15 cellular contexts compared by ENCODE assay signal in genomic region chr5:79641414-79641813, GRCh38. TPM values are rescaled to one million over a fixed set of nuclear protein-coding genes. Genes with fewer than 3 reads are reported as not detected.
DNase-seq lines count a peak whose midpoint lies in the region; ATAC-seq, FAIRE-seq and TF ChIP-seq lines count a peak whose summit lies in the region.
"Had no signal": no experiment of that assay in that cellular context is flagged by ENCODE, and none has a peak within 500 bp of the region (broad histone marks: within the 10 kb centered on the region; RNA-seq: fewer than 3 reads in every experiment).

No MANE protein-coding gene starts in this region.

- no peak overlapping the region for H4K5ac ChIP-seq in IMR-90 (ENCODE audit: low read depth, low read length)

- no peak overlapping the region for H3K9ac ChIP-seq in IMR-90 (ENCODE audit: low read depth, low read length)
- H3K9ac ChIP-seq: BLaER1 had no signal

- no peak overlapping the region for H2BK20ac ChIP-seq in IMR-90 (ENCODE audit: low read depth, low read length)

- H2BK120ac ChIP-seq in IMR-90 (ENCODE audit: low read depth, low read length), result no peak overlapping the region

- peak overlapping the region; percentile 57 for H2BK5ac ChIP-seq in IMR-90 (ENCODE audit: low read depth, low read length, poor library complexity, severe bottlenecking)

- peaks cover 5% of the 10 kb centered on the region; the same call in 1 of the 2 replicates for H3K4me1 ChIP-seq in IMR-90 (ENCODE audit: control insufficient read depth, insufficient read depth, low read length)
- H3K4me1 ChIP-seq: BLaER1, Caco-2, HAP-1 had no signal

- CTCF ChIA-PET in IMR-90 (lab: Yijun Ruan, JAX), result no interaction called here

- H3K4me2 ChIP-seq in IMR-90 (ENCODE audit: low read depth, low read length), result peak overlapping the region; percentile 44; the same call in 1 of the 2 replicates
- H3K4me2 ChIP-seq: BLaER1 had no signal

- H3K9me1 ChIP-seq in IMR-90 (ENCODE audit: insufficient read depth, low read length), result no peaks in the 10 kb centered on the region

- dilution Hi-C loops in IMR-90 (cut with HindIII; ENCODE audit: low sequenced_read_pairs, unreplicated experiment), result no loop called here

- no peak for TF ChIP-seq CTCF in IMR-90 (conservative IDR thresholded peaks at IDR 0.05; ENCODE audit: low read depth, low read length)
- no peak for TF ChIP-seq CTCF in choroid plexus epithelial cell (conservative IDR thresholded peaks at IDR 0.05; ENCODE audit: low read depth, low read length)

- peaks cover 13% of the 10 kb centered on the region for H3K36me3 ChIP-seq in IMR-90 (ENCODE audit: control insufficient read depth, insufficient read depth, low read length)

- no CpG with 5 or more reads among the region's 1 CpG for WGBS in IMR-90 (ENCODE audit: extremely low coverage in 2 of 2, insufficient read length in 1 of 2), 2 experiments

- H3K56ac ChIP-seq in IMR-90 (ENCODE audit: extremely low read depth, insufficient read depth, low read length), result no peak overlapping the region

- no TSS peak for BruUV-seq in IMR-90 (replicated peaks; lab: Mats Ljungman, UMichigan)

- peak; percentile 77 for FAIRE-seq in islet of Langerhans (lab: Jason Lieb, UNC)

- H2AK9ac ChIP-seq in IMR-90 (replicated peaks; ENCODE audit: low read depth, low read length, poor library complexity), result no peak overlapping the region

- H2AFZ ChIP-seq in IMR-90 (replicated peaks; ENCODE audit: low read length, poor library complexity), result no peak overlapping the region

- H2AK5ac ChIP-seq in IMR-90 (ENCODE audit: low read depth, low read length), result no peak overlapping the region

- TF ChIP-seq POLR2A in IMR-90 (IDR thresholded peaks at IDR 0.05; ENCODE audit: low read depth, low read length), result no peak

- H3K27me3 ChIP-seq in IMR-90 (ENCODE audit: control insufficient read depth, insufficient read depth, low read length), result no peaks in the 10 kb centered on the region
- H3K27me3 ChIP-seq: BLaER1 had no signal

- intact Hi-C loops in IMR-90 (cut with micrococcal nuclease), result no loop called here

- no peak overlapping the region for H3K4ac ChIP-seq in IMR-90 (ENCODE audit: low read depth, low read length)

- H4K8ac ChIP-seq in IMR-90 (ENCODE audit: low read depth in 2 of 2, low read length in 2 of 2), result no peak overlapping the region

- H3K18ac ChIP-seq in IMR-90 (ENCODE audit: low read depth, low read length), result no peak overlapping the region

- POLR2A ChIA-PET in IMR-90 (lab: Charles Lee; ENCODE audit: unreplicated experiment), result no interaction called here

- in situ Hi-C loops in IMR-90 (cut with MboI; ENCODE audit: low sequenced_read_pairs), result no loop called here

- TF ChIP-seq RAD21 in IMR-90 (IDR thresholded peaks at IDR 0.05; ENCODE audit: low read length), result no peak

- no peaks in the 10 kb centered on the region for H3K9me3 ChIP-seq in IMR-90 (ENCODE audit: control insufficient read depth, insufficient read depth, low read length)
- H3K9me3 ChIP-seq: BLaER1, Caco-2, HAP-1 had no signal

- ATAC-seq in IMR-90 (ENCODE audit: low read depth) (no peak), GM21423 (IDR thresholded peaks at IDR 0.05; ENCODE audit: unreplicated experiment) (no peak)

- no peak overlapping the region for H2BK15ac ChIP-seq in IMR-90 (ENCODE audit: low read depth, low read length)

- DNase-seq in IMR-90, result no peak
- DNase-seq in choroid plexus epithelial cell (ENCODE audit: low read depth), result peak; percentile 2
- no peak for DNase-seq in activated CD8-positive, alpha-beta memory T cell treated with anti-CD3 and anti-CD28 coated beads, Interleukin-2, amount 50 U/mL, for 48 hours
- DNase-seq in stimulated activated CD4-positive, alpha-beta T cell treated with anti-CD3 and anti-CD28 coated beads, Interleukin-4, amount 100 ng/mL, for 24 hours, result no peak
- DNase-seq in NCI-H524 treated with DMSO at 0.1 percent for 48 hours (lab: John Stamatoyannopoulos, UW), result no peak
- DNase-seq: AML-193; Caco-2; CD8-positive, alpha-beta memory T cell; DMS53; GOT3 had no signal

- H3K14ac ChIP-seq in IMR-90 (replicated peaks; ENCODE audit: low read depth, low read length), result no peak overlapping the region

- H4K91ac ChIP-seq in IMR-90 (ENCODE audit: insufficient read depth, low read depth, low read length), result no peak overlapping the region

- H3K23ac ChIP-seq in IMR-90 (ENCODE audit: low read depth, low read length), result no peak overlapping the region

- H3K4me3 ChIP-seq in IMR-90 (ENCODE audit: insufficient read depth, low read depth, low read length) (no peak overlapping the region), choroid plexus epithelial cell (ENCODE audit: low read depth, low read length) (no peak overlapping the region)
- H3K4me3 ChIP-seq: BLaER1, HAP-1 had no signal

- H3K27ac ChIP-seq in IMR-90 (ENCODE audit: insufficient read depth, low read length), result no peak overlapping the region
- H3K27ac ChIP-seq: BLaER1 had no signal

- H4K20me1 ChIP-seq in IMR-90 (ENCODE audit: insufficient read depth, low read length), result peaks cover 12% of the 10 kb centered on the region; the same call in 1 of the 2 replicates

- peaks cover 14 to 31% of the 10 kb centered on the region in 2 experiments; a peak in 3 of 4 replicates for H3K79me1 ChIP-seq in IMR-90 (ENCODE audit: low read depth in 1 of 2, low read length in 2 of 2)

TF ChIP-seq in IMR-90, 13 proteins besides CTCF, POLR2A, EP300 and RAD21:
- TF ChIP-seq SMC3 (IDR thresholded peaks at IDR 0.05; ENCODE audit: low read depth, low read length), result no peak
- no peak for TF ChIP-seq NFE2L2 (IDR thresholded peaks at IDR 0.05; ENCODE audit: low read depth, low read length)
- peak; percentile 12; the same call in 1 of the 2 replicates for TF ChIP-seq CEBPB (IDR thresholded peaks at IDR 0.05; ENCODE audit: low read depth, low read length)
- no peak for TF ChIP-seq BHLHE40 (IDR thresholded peaks at IDR 0.05; ENCODE audit: low read depth, low read length)
- no peak for TF ChIP-seq RFX5 (IDR thresholded peaks at IDR 0.05; ENCODE audit: low read depth, low read length)
- no peak for TF ChIP-seq ELK1 (IDR thresholded peaks at IDR 0.05; ENCODE audit: borderline replicate concordance, low read depth, low read length)
TF ChIP-seq in IMR-90: peak in this region for 1.

RNA-seq across cellular contexts. Expression of gene TENT2, which starts 29.2 kb away (rescaled TPM):
- total RNA-seq in IMR-90 (2012; rRNA removed), result 36.4 and 41.4 TPM in 2 replicates
- 17.1 and 20.0 TPM in 2 replicates for polyA plus RNA-seq in IMR-90 (2012; rRNA removed)
- 5.8 and 6.7 TPM in 2 replicates for polyA plus RNA-seq in IMR-90 (2012; cell fraction: cytosol; rRNA removed)
- polyA plus RNA-seq in IMR-90 (2012; cell fraction: nucleus; rRNA removed; ENCODE audit: low replicate concordance), result 9.6 and 61.5 TPM in 2 replicates

RNA-seq across cellular contexts. Expression of gene CMYA5, which starts 48.2 kb away (rescaled TPM):
- total RNA-seq in IMR-90 (2012; rRNA removed), result 0.83 and 0.90 TPM in 2 replicates
- 0.39 and 0.60 TPM in 2 replicates for polyA plus RNA-seq in IMR-90 (2012; rRNA removed)
- polyA plus RNA-seq in IMR-90 (2012; cell fraction: cytosol; rRNA removed), result 0.33 and 0.81 TPM in 2 replicates
- 0.97 and 2.3 TPM in 2 replicates for polyA plus RNA-seq in IMR-90 (2012; cell fraction: nucleus; rRNA removed; ENCODE audit: low replicate concordance)
- polyA plus RNA-seq: IgD-negative memory B cell had no signal
